Comparison of ENCODE assay signal across 17 cellular contexts in genomic region chr2:39027427-39027826, GRCh38.
"Had no signal": no experiment of that assay in that cellular context is flagged by ENCODE, and none has a peak within 500 bp of the region (broad histone marks: within the 10 kb centered on the region; RNA-seq: fewer than 3 reads in every experiment).

No MANE protein-coding gene starts in this region.

- DNase-seq: effector memory CD8-positive, alpha-beta T cell; kidney glomerular epithelial cell; mesendoderm; naive B cell; occipital lobe; pancreas; right cardiac atrium; small intestine; stimulated activated CD4-positive, alpha-beta T cell treated with anti-CD3 and anti-CD28 coated beads, Interleukin-12 subunit alpha, Interleukin-12 subunit beta, amount 100 ng/mL, for 4 hours; stimulated activated naive CD4-positive, alpha-beta T cell; stomach; substantia nigra; transverse colon had no signal

- H3K36me3 ChIP-seq: thoracic aorta had no signal

- H3K4me3 ChIP-seq: esophagus muscularis mucosa, gastroesophageal sphincter, pancreas, stomach, thoracic aorta, transverse colon had no signal

- H3K27ac ChIP-seq: epithelial cell of prostate, esophagus muscularis mucosa, gastroesophageal sphincter, pancreas, stomach, thoracic aorta, transverse colon had no signal

- H3K4me1 ChIP-seq: pancreas, stomach had no signal

- H3K9me3 ChIP-seq: esophagus muscularis mucosa, gastroesophageal sphincter, pancreas, stomach, thoracic aorta, transverse colon had no signal

- ATAC-seq: effector memory CD8-positive, alpha-beta T cell; gastroesophageal sphincter; pancreas; right cardiac atrium had no signal

- FAIRE-seq: pancreas, small intestine had no signal
